In genomic region chr10:21293518-21294356, GRCh38 we compare ENCODE assay signal across 11 cellular contexts.
DNase-seq lines count a peak whose midpoint lies in the region; ATAC-seq and TF ChIP-seq lines count a peak whose summit lies in the region.
"Had no signal": no experiment of that assay in that cellular context is flagged by ENCODE, and none has a peak within 500 bp of the region (broad histone marks: within the 10 kb centered on the region; RNA-seq: fewer than 3 reads in every experiment).

No MANE protein-coding gene starts in this region.

- DNase-seq in MCF 10A (ENCODE audit: unreplicated experiment) (no peak), breast epithelium (ENCODE audit: low spot score in 2 of 2) (no peak), WTC11 (ENCODE audit: low spot score) (peak; percentile 30), suprapubic skin (ENCODE audit: low spot score in 2 of 2) (no peak), NCI-H2029 treated with DMSO at 0.1 percent for 48 hours (lab: John Stamatoyannopoulos, UW) (no peak), DMS153 (lab: John Stamatoyannopoulos, UW) (no peak), GM19240 (ENCODE audit: insufficient read length, low spot score) (no peak)
- DNase-seq: activated CD4-positive, alpha-beta T cell treated with anti-CD3 and anti-CD28 coated beads, Interleukin-2, amount 10 ng/mL, durations not matched to agents 24 days and 14 days; activated naive CD4-positive, alpha-beta T cell treated with anti-CD3 and anti-CD28 coated beads, Interleukin-2, amount 10 ng/mL, durations not matched to agents 7 days and 5 days; stimulated activated CD8-positive, alpha-beta memory T cell treated with anti-CD3 and anti-CD28 coated beads, Interleukin-4, amount 100 ng/mL, for 48 hours had no signal

- H3K4me1 ChIP-seq in breast epithelium (peaks cover 0 to 5% of the 10 kb centered on the region in 2 donors), iPS-18a (ENCODE audit: control insufficient read depth, low read depth, low read length) (peaks cover 53% of the 10 kb centered on the region), suprapubic skin (peaks cover 28% of the 10 kb centered on the region)

- TF ChIP-seq EP300 in suprapubic skin (IDR thresholded peaks at IDR 0.05): no peak

- H3K9me3 ChIP-seq in breast epithelium: no peaks in the 10 kb centered on the region
- H3K9me3 ChIP-seq in iPS-18a (ENCODE audit: control insufficient read depth, low read depth, low read length): no peaks in the 10 kb centered on the region
- no peaks in the 10 kb centered on the region for H3K9me3 ChIP-seq in suprapubic skin

- H3K4me1 Mint-ChIP-seq in MCF 10A (ENCODE audit: insufficient read depth, unreplicated experiment) (peaks cover 28% of the 10 kb centered on the region), WTC11 (peaks cover 76% of the 10 kb centered on the region)
- H3K4me1 Mint-ChIP-seq: activated CD4-positive, alpha-beta T cell treated with anti-CD3 and anti-CD28 coated beads, Interleukin-2, amount 10 ng/mL, durations not matched to agents 24 days and 14 days; activated naive CD4-positive, alpha-beta T cell treated with anti-CD3 and anti-CD28 coated beads, Interleukin-2, amount 10 ng/mL, durations not matched to agents 7 days and 5 days had no signal

- no peaks in the 10 kb centered on the region for H3K27me3 ChIP-seq in breast epithelium
- no peaks in the 10 kb centered on the region for H3K27me3 ChIP-seq in iPS-18a (ENCODE audit: control insufficient read depth, insufficient read depth, low read length)
- H3K27me3 ChIP-seq in suprapubic skin: no peaks in the 10 kb centered on the region

- intact Hi-C loops in MCF 10A (cut with micrococcal nuclease) (loop anchor here (5.0 kb wide), 1 partner anchor 69 kb away; no protein-coding TSS in a partner anchor), breast epithelium (cut with DNase I; ENCODE audit: low total_unique reads) (no loop called here)

- peak overlapping the region in 1 of 2 donors; percentile 62 for H3K27ac ChIP-seq in breast epithelium
- peak overlapping the region; percentile 62 for H3K27ac ChIP-seq in iPS-18a (ENCODE audit: low read length)
- peak overlapping the region; percentile 72 for H3K27ac ChIP-seq in suprapubic skin

- peak; percentile 43 for ATAC-seq in WTC11

- H3K9me3 Mint-ChIP-seq in MCF 10A (ENCODE audit: unreplicated experiment) (no peaks in the 10 kb centered on the region), WTC11 (peaks cover 9% of the 10 kb centered on the region)
- H3K9me3 Mint-ChIP-seq: activated CD4-positive, alpha-beta T cell treated with anti-CD3 and anti-CD28 coated beads, Interleukin-2, amount 10 ng/mL, durations not matched to agents 24 days and 14 days; activated naive CD4-positive, alpha-beta T cell treated with anti-CD3 and anti-CD28 coated beads, Interleukin-2, amount 10 ng/mL, durations not matched to agents 7 days and 5 days had no signal

- WGBS in suprapubic skin: 56% methylated on average over 9 of the region's 9 CpGs

- peak overlapping the region; percentile 66 for H3K27ac Mint-ChIP-seq in MCF 10A (ENCODE audit: low read depth, unreplicated experiment)
- H3K27ac Mint-ChIP-seq in WTC11: peak overlapping the region; percentile 96
- H3K27ac Mint-ChIP-seq: activated CD4-positive, alpha-beta T cell treated with anti-CD3 and anti-CD28 coated beads, Interleukin-2, amount 10 ng/mL, durations not matched to agents 24 days and 14 days; activated naive CD4-positive, alpha-beta T cell treated with anti-CD3 and anti-CD28 coated beads, Interleukin-2, amount 10 ng/mL, durations not matched to agents 7 days and 5 days had no signal

- no peak overlapping the region for H3K4me3 ChIP-seq in breast epithelium
- peak overlapping the region; percentile 63 for H3K4me3 ChIP-seq in iPS-18a (ENCODE audit: low read length)
- no peak overlapping the region for H3K4me3 ChIP-seq in suprapubic skin

- H3K27me3 Mint-ChIP-seq in MCF 10A (ENCODE audit: insufficient read depth, unreplicated experiment) (no peaks in the 10 kb centered on the region), WTC11 (ENCODE audit: low read depth) (no peaks in the 10 kb centered on the region; the same call in 1 of the 2 replicates)

- POLR2A ChIA-PET in MCF 10A (lab: Yijun Ruan, JAX) (interaction anchor here (0.7 to 2.6 kb wide), 14 partner anchors 12 to 1559 kb away, joined by 3 to 13 read pairs (median 6); no protein-coding TSS in a partner anchor), WTC11 (lab: Charles Lee) (interaction anchor here (0.8 to 1.6 kb wide), 4 partner anchors 11 to 232 kb away, joined by 3 to 8 read pairs (median 3); partner anchors contain the start of gene SKIDA1)

- no peaks in the 10 kb centered on the region for H3K36me3 Mint-ChIP-seq in MCF 10A (ENCODE audit: insufficient read depth, unreplicated experiment)
- peaks cover 4% of the 10 kb centered on the region for H3K36me3 Mint-ChIP-seq in WTC11
- H3K36me3 Mint-ChIP-seq: activated naive CD4-positive, alpha-beta T cell treated with anti-CD3 and anti-CD28 coated beads, Interleukin-2, amount 10 ng/mL, durations not matched to agents 7 days and 5 days had no signal

- TF ChIP-seq CTCF in MCF 10A (IDR thresholded peaks at IDR 0.05; ENCODE audit: unreplicated experiment): no peak
- TF ChIP-seq CTCF in breast epithelium (IDR thresholded peaks at IDR 0.05): no peak
- no peak for TF ChIP-seq CTCF in WTC11 (IDR thresholded peaks at IDR 0.05)
- TF ChIP-seq CTCF in suprapubic skin (IDR thresholded peaks at IDR 0.05): no peak

- peak overlapping the region; percentile 63 for H3K4me3 Mint-ChIP-seq in MCF 10A (ENCODE audit: unreplicated experiment)
- peak overlapping the region; percentile 67 for H3K4me3 Mint-ChIP-seq in WTC11
- H3K4me3 Mint-ChIP-seq: activated CD4-positive, alpha-beta T cell treated with anti-CD3 and anti-CD28 coated beads, Interleukin-2, amount 10 ng/mL, durations not matched to agents 24 days and 14 days; activated naive CD4-positive, alpha-beta T cell treated with anti-CD3 and anti-CD28 coated beads, Interleukin-2, amount 10 ng/mL, durations not matched to agents 7 days and 5 days had no signal

- peak overlapping the region; percentile 51 for H3K9ac ChIP-seq in iPS-18a (ENCODE audit: low read length)

- CTCF ChIA-PET in MCF 10A (lab: Yijun Ruan, JAX) (interaction anchor here (0.6 to 2.1 kb wide), 11 partner anchors 15 to 647 kb away, joined by 3 to 8 read pairs (median 4); no protein-coding TSS in a partner anchor), WTC11 (lab: Charles Lee) (interaction anchor here (1.3 to 1.8 kb wide), 2 partner anchors 11 to 15 kb away, joined by 6 to 8 read pairs; no protein-coding TSS in a partner anchor)

- no TSS peak for BruUV-seq in MCF 10A (replicated peaks; lab: Mats Ljungman, UMichigan)

- TF ChIP-seq POLR2A in breast epithelium (IDR thresholded peaks at IDR 0.05) (no peak), suprapubic skin (IDR thresholded peaks at IDR 0.05) (no peak)

- H3K36me3 ChIP-seq in breast epithelium: no peaks in the 10 kb centered on the region
- H3K36me3 ChIP-seq in iPS-18a (ENCODE audit: control insufficient read depth, low read depth, low read length): no peaks in the 10 kb centered on the region
- no peaks in the 10 kb centered on the region for H3K36me3 ChIP-seq in suprapubic skin

TF ChIP-seq in WTC11, 78 proteins besides CTCF, POLR2A, EP300 and RAD21:
- TF ChIP-seq ZNF138 (CRISPR knock-in tag; conservative IDR thresholded peaks at IDR 0.05): no peak
- no peak for TF ChIP-seq USF1 (CRISPR knock-in tag; IDR thresholded peaks at IDR 0.05)
